8 cellular contexts compared by ENCODE assay signal in genomic region chr16:54193656-54194007, GRCh38.
DNase-seq lines count a peak whose midpoint lies in the region; ATAC-seq and TF ChIP-seq lines count a peak whose summit lies in the region.

No MANE protein-coding gene starts in this region.

- peak; percentile 3 for DNase-seq in activated naive CD4-positive, alpha-beta T cell treated with Interleukin-2 at 50 U/mL for 16 hours
- DNase-seq in activated naive CD4-positive, alpha-beta T cell treated with anti-CD3 and anti-CD28 coated beads, Interleukin-2, amount 50 U/mL, for 16 hours = no peak
- DNase-seq in MM.1S (peak; percentile 50), SK-N-DZ (ENCODE audit: low spot score) (peak; percentile 79), dermis blood vessel endothelial cell (peak; percentile 69), left lung (peak; percentile 80 to 92)
- peak; percentile 43 for DNase-seq in stimulated activated naive CD8-positive, alpha-beta T cell treated with anti-CD3 and anti-CD28 coated beads, Interleukin-15, Interleukin-2, amounts not matched to agents 100 U/mL and 50 U/mL, for 24 hours

- no peaks in the 10 kb centered on the region for H4K20me1 ChIP-seq in MM.1S (ENCODE audit: insufficient read depth, low read length)

- ATAC-seq in HG02623 (IDR thresholded peaks at IDR 0.05; ENCODE audit: unreplicated experiment) (peak; percentile 85), left lung (peak; percentile 97)
- ATAC-seq in stimulated activated naive CD8-positive, alpha-beta T cell treated with anti-CD3 and anti-CD28 coated beads, Interleukin-15, Interleukin-2, amounts not matched to agents 100 U/mL and 50 U/mL, for 24 hours = peak; percentile 58

- no peaks in the 10 kb centered on the region for H3K9me3 ChIP-seq in MM.1S (replicated peaks; ENCODE audit: insufficient read depth, low read length)
- H3K9me3 ChIP-seq in left lung = no peaks in the 10 kb centered on the region

- peak overlapping the region; percentile 56 for H2AFZ ChIP-seq in MM.1S (ENCODE audit: low read length)

- H3K9ac ChIP-seq in MM.1S (ENCODE audit: low read length) = no peak overlapping the region

- no peaks in the 10 kb centered on the region for H3F3A ChIP-seq in MM.1S (ENCODE audit: insufficient read depth, low read length)

- peak overlapping the region; percentile 59; the same call in 1 of the 2 replicates for H3K4me2 ChIP-seq in MM.1S (ENCODE audit: low read depth, low read length)

- intact Hi-C loops in left lung (cut with DNase I) = no loop called here

- H3K27me3 ChIP-seq in MM.1S (replicated peaks; ENCODE audit: insufficient read depth, low read length) = no peaks in the 10 kb centered on the region
- peaks cover 0 to 15% of the 10 kb centered on the region in 2 donors for H3K27me3 ChIP-seq in left lung

- H3K4me3 ChIP-seq in MM.1S (ENCODE audit: low read length) (0 out of 2 replicates have a peak overlapping the region, but pooled peaks have one; percentile 8), left lung (peak overlapping the region; percentile 10 to 22)

- H3K9me2 ChIP-seq in MM.1S (replicated peaks; ENCODE audit: insufficient read depth, low read length) = no peaks in the 10 kb centered on the region

- no peaks in the 10 kb centered on the region for H3K79me2 ChIP-seq in MM.1S (ENCODE audit: low read length)

- H3K27ac ChIP-seq in MM.1S (ENCODE audit: low read length) (no peak overlapping the region), left lung (peak overlapping the region; percentile 67 to 79)

- no peaks in the 10 kb centered on the region for H3K36me3 ChIP-seq in MM.1S (replicated peaks; ENCODE audit: insufficient read depth, low read length)
- no peaks in the 10 kb centered on the region for H3K36me3 ChIP-seq in left lung

- TF ChIP-seq CTCF in MM.1S (IDR thresholded peaks at IDR 0.05; ENCODE audit: low read length) = peak; percentile 67
- peak; percentile 76 to 86 for TF ChIP-seq CTCF in left lung (IDR thresholded peaks at IDR 0.05)

- H3K4me1 ChIP-seq in MM.1S (ENCODE audit: low read length) = no peaks in the 10 kb centered on the region
- H3K4me1 ChIP-seq in left lung = no peaks in the 10 kb centered on the region
